Comparison of ENCODE assay signal across 14 cellular contexts in the genomic region with DNA sequence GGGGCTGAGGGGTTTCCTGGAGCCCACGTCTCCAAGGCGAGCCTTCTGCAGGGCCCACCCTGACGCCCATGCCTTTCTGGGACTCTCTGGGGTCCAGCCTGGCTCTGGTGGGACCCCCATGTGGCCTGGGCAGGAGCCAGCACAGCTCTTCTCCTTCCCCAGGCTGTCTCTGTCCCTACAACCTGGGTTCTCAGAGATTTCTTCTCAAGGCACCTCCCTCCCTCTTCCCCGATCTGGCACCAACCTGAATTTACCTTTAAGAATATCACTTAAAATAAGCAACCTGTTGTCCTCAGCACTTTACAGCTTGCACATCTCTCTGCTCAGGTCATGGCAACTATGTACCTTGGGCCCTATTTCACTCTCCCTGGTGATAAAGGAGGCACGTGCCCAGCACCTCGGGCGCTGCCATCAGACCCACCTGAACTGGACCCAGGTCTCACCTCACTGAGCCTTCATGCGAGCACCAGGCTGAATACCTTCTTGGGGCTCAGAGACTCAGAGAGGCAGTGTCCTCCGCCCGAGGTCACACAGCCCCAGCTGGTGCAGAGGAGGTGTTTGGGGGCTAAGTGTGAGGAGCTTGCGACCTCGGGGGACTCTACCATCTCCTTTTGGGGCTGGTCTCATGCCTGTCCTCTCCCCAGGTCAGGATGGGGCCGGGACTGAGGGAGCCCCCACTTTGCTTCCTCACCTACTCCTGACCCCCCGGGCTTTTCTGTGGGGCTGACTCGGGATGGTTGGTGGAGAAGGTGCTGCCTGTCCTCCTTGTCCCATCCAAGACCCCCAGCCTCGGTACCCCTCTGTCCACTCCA.
A peak's percentile ranks its signal among the peaks of the same experiment; 100 is the strongest.
DNase-seq lines count a peak whose midpoint lies in the region; ATAC-seq and TF ChIP-seq lines count a peak whose summit lies in the region.
"Had no signal": no experiment of that assay in that cellular context is flagged by ENCODE, and none has a peak within 500 bp of the region (broad histone marks: within the 10 kb centered on the region; RNA-seq: fewer than 3 reads in every experiment).

No MANE protein-coding gene starts in this region.

- no peak overlapping the region for H3K4ac ChIP-seq in mesendoderm (ENCODE audit: low read depth, low read length)

- H3K9me3 ChIP-seq in NT2/D1 (ENCODE audit: insufficient read depth, low read length), result peaks cover 3% of the 10 kb centered on the region; the same call in 1 of the 2 replicates
- no peaks in the 10 kb centered on the region for H3K9me3 ChIP-seq in spleen

- H4K5ac ChIP-seq in mesendoderm (ENCODE audit: low read length), result no peak overlapping the region

- H3K4me3 ChIP-seq in NT2/D1 (ENCODE audit: insufficient read length, low read depth) (no peak overlapping the region), mesendoderm (ENCODE audit: low read length) (no peak overlapping the region), spleen (no peak overlapping the region)
- H3K4me3 ChIP-seq: GM23248 had no signal

- peak overlapping the region; percentile 89 for H3K56ac ChIP-seq in mesendoderm (ENCODE audit: low read length)

- H2BK120ac ChIP-seq in mesendoderm (ENCODE audit: low read depth, low read length), result no peak overlapping the region

- H3K79me1 ChIP-seq in mesendoderm (ENCODE audit: low read length), result no peaks in the 10 kb centered on the region

- peak overlapping the region; percentile 41 for H2AK5ac ChIP-seq in mesendoderm (ENCODE audit: low read length)

- H3K18ac ChIP-seq in mesendoderm (ENCODE audit: low read length), result no peak overlapping the region

- TF ChIP-seq POLR2A in spleen (IDR thresholded peaks at IDR 0.05), result no peak

- intact Hi-C loops in spleen (cut with DNase I; ENCODE audit: low total_unique reads), result no loop called here

- no peak overlapping the region for H3K23ac ChIP-seq in mesendoderm (ENCODE audit: low read length)

- peaks cover 7 to 27% of the 10 kb centered on the region in 2 donors for H3K27me3 Mint-ChIP-seq in effector memory CD8-positive, alpha-beta T cell
- H3K27me3 Mint-ChIP-seq: stimulated activated naive CD8-positive, alpha-beta T cell treated with anti-CD3 and anti-CD28 coated beads, Interleukin-15, Interleukin-2, amounts not matched to agents 100 ng/mL and 50 ng/mL, for 24 hours had no signal

- H3K4me1 ChIP-seq in NT2/D1 (ENCODE audit: insufficient read depth, insufficient read length), result peaks cover 52% of the 10 kb centered on the region
- no peaks in the 10 kb centered on the region for H3K4me1 ChIP-seq in mesendoderm (ENCODE audit: control insufficient read depth, low read depth, low read length)
- H3K4me1 ChIP-seq in spleen, result peaks cover 0 to 20% (median 5%) of the 10 kb centered on the region in 6 donors

- H3K27me3 ChIP-seq in NT2/D1 (ENCODE audit: insufficient read depth, insufficient read length), result no peaks in the 10 kb centered on the region
- no peaks in the 10 kb centered on the region for H3K27me3 ChIP-seq in mesendoderm (ENCODE audit: insufficient read depth, low read length, poor library complexity)
- no peaks in the 10 kb centered on the region for H3K27me3 ChIP-seq in spleen (replicated peaks in 1 of 7)

- no peak overlapping the region for H3K4me2 ChIP-seq in mesendoderm (ENCODE audit: low read length)

- H3K27ac ChIP-seq in mesendoderm (ENCODE audit: low read depth, low read length) (no peak overlapping the region), spleen (peak overlapping the region in 4 of 8 donors; percentile 34 to 67 (median 62))
- H3K27ac ChIP-seq: GM23248 had no signal

- no peak overlapping the region for H3K4me3 Mint-ChIP-seq in effector memory CD8-positive, alpha-beta T cell
- H3K4me3 Mint-ChIP-seq: activated CD8-positive, alpha-beta T cell treated with anti-CD3 and anti-CD28 coated beads, Interleukin-2, amount 10 ng/mL, durations not matched to agents 7 days and 5 days; stimulated activated naive CD8-positive, alpha-beta T cell treated with anti-CD3 and anti-CD28 coated beads, Interleukin-15, Interleukin-2, amounts not matched to agents 100 ng/mL and 50 ng/mL, for 24 hours had no signal

- H3K27ac Mint-ChIP-seq in effector memory CD8-positive, alpha-beta T cell, result peak overlapping the region; percentile 69 to 72
- H3K27ac Mint-ChIP-seq: activated CD8-positive, alpha-beta T cell treated with anti-CD3 and anti-CD28 coated beads, Interleukin-2, amount 10 ng/mL, durations not matched to agents 7 days and 5 days; stimulated activated naive CD8-positive, alpha-beta T cell treated with anti-CD3 and anti-CD28 coated beads, Interleukin-15, Interleukin-2, amounts not matched to agents 100 ng/mL and 50 ng/mL, for 24 hours had no signal

- H2BK5ac ChIP-seq in mesendoderm (ENCODE audit: low read length), result no peak overlapping the region

- no peak for ATAC-seq in effector memory CD8-positive, alpha-beta T cell (replicated peaks)
- ATAC-seq in HG03571 (IDR thresholded peaks at IDR 0.05; ENCODE audit: unreplicated experiment) (no peak), GM18519 (IDR thresholded peaks at IDR 0.05; ENCODE audit: low FRiP score, unreplicated experiment) (no peak)
- ATAC-seq: activated CD8-positive, alpha-beta T cell treated with anti-CD3 and anti-CD28 coated beads, Interleukin-2, amount 10 ng/mL, durations not matched to agents 7 days and 5 days had no signal

- no peak for DNase-seq in NT2/D1 (ENCODE audit: low read depth, low spot score)
- no peak for DNase-seq in effector memory CD8-positive, alpha-beta T cell
- no peak for DNase-seq in mesendoderm
- peak; percentile 58 for DNase-seq in spleen
- DNase-seq in activated effector memory CD4-positive, alpha-beta T cell treated with Interleukin-2 at 50 U/mL for 16 hours, result no peak
- DNase-seq in mucosa of gallbladder (ENCODE audit: low spot score), result no peak
- DNase-seq: activated CD8-positive, alpha-beta T cell treated with anti-CD3 and anti-CD28 coated beads, Interleukin-2, amount 10 ng/mL, durations not matched to agents 7 days and 5 days; activated effector memory CD4-positive, alpha-beta T cell treated with anti-CD3 and anti-CD28 coated beads, Interleukin-2, amount 50 U/mL, for 16 hours; DMS 273 treated with DMSO at 0.1 percent for 48 hours; effector CD8-positive, alpha-beta T cell; GM23248 had no signal

- H3K79me2 ChIP-seq in mesendoderm (ENCODE audit: control insufficient read depth, insufficient read depth, low read length), result no peaks in the 10 kb centered on the region

- H3K9me3 Mint-ChIP-seq in effector memory CD8-positive, alpha-beta T cell, result no peaks in the 10 kb centered on the region
- H3K9me3 Mint-ChIP-seq: stimulated activated naive CD8-positive, alpha-beta T cell treated with anti-CD3 and anti-CD28 coated beads, Interleukin-15, Interleukin-2, amounts not matched to agents 100 ng/mL and 50 ng/mL, for 24 hours had no signal

- no peak for TF ChIP-seq CTCF in spleen (IDR thresholded peaks at IDR 0.05 in 8 of 11, conservative IDR thresholded peaks at IDR 0.05 in 3 of 11)

- peaks cover 3 to 13% of the 10 kb centered on the region in 2 donors for H3K4me1 Mint-ChIP-seq in effector memory CD8-positive, alpha-beta T cell (ENCODE audit: low read depth in 2 of 2)

- no CpG with 5 or more reads among the region's 16 CpGs for WGBS in mesendoderm (ENCODE audit: extremely low coverage, insufficient coverage, low lambda C conversion rate)
- WGBS in spleen, 5 donors, result 80 to 91% (median 87%) methylated on average over 13 to 16 of the region's 16 CpGs

- H3K36me3 ChIP-seq in NT2/D1 (ENCODE audit: insufficient read depth, insufficient read length, low read length) (no peaks in the 10 kb centered on the region), mesendoderm (ENCODE audit: control insufficient read depth, insufficient read depth, low read length) (no peaks in the 10 kb centered on the region), spleen (no peaks in the 10 kb centered on the region)

- H4K8ac ChIP-seq in mesendoderm (ENCODE audit: low read depth, low read length), result no peak overlapping the region

- peak overlapping the region; percentile 79 for H3K9ac ChIP-seq in NT2/D1 (ENCODE audit: insufficient read length, low read depth)
- H3K9ac ChIP-seq in mesendoderm (ENCODE audit: low read length), result peak overlapping the region; percentile 49
- H3K9ac ChIP-seq: GM23248 had no signal

- H3K36me3 Mint-ChIP-seq in effector memory CD8-positive, alpha-beta T cell (ENCODE audit: insufficient read depth), result peaks cover 3% of the 10 kb centered on the region

- no peak overlapping the region for H2BK15ac ChIP-seq in mesendoderm (replicated peaks; ENCODE audit: low read depth)
